7 cellular contexts compared by ENCODE assay signal in genomic region chr10:44309939-44310761, GRCh38.
DNase-seq lines count a peak whose midpoint lies in the region; TF ChIP-seq lines count a peak whose summit lies in the region.

No MANE protein-coding gene starts in this region.

- TF ChIP-seq CTCF in GM06990 (IDR thresholded peaks at IDR 0.05; ENCODE audit: insufficient read depth, low read length, poor library complexity, severe bottlenecking) (no peak), Loucy (conservative IDR thresholded peaks at IDR 0.05; ENCODE audit: low read length) (no peak), hepatocyte (IDR thresholded peaks at IDR 0.05; ENCODE audit: poor library complexity) (no peak)

- peak overlapping the region; percentile 34 for H3K27ac ChIP-seq in hepatocyte
- H3K27ac ChIP-seq in rectal smooth muscle tissue (ENCODE audit: low read depth, low read length) = peak overlapping the region; percentile 23

- H3K9ac ChIP-seq in Loucy (ENCODE audit: low read depth, low read length, poor library complexity, severe bottlenecking) (no peak overlapping the region), rectal smooth muscle tissue (ENCODE audit: low read length) (no peak overlapping the region)

- peak overlapping the region; percentile 84; the same call in 1 of the 2 replicates for H2AFZ ChIP-seq in Loucy (ENCODE audit: low read length)
- peak overlapping the region; percentile 89 for H2AFZ ChIP-seq in hepatocyte

- H3K27me3 ChIP-seq in GM06990 (replicated peaks; ENCODE audit: control insufficient read depth, insufficient read depth, low read length) = no peaks in the 10 kb centered on the region
- no peaks in the 10 kb centered on the region for H3K27me3 ChIP-seq in Loucy (ENCODE audit: insufficient read depth, low read length, poor library complexity, severe bottlenecking)
- no peaks in the 10 kb centered on the region for H3K27me3 ChIP-seq in hepatocyte
- H3K27me3 ChIP-seq in rectal smooth muscle tissue (ENCODE audit: control insufficient read depth, insufficient read depth, low read length) = no peaks in the 10 kb centered on the region

- H3K9me2 ChIP-seq in Loucy (replicated peaks; ENCODE audit: low read depth, low read length) (no peaks in the 10 kb centered on the region), hepatocyte (replicated peaks; ENCODE audit: insufficient read depth) (no peaks in the 10 kb centered on the region)

- H3K4me3 ChIP-seq in GM06990 (replicated peaks; ENCODE audit: low read depth, low read length) = peak overlapping the region; percentile 22; the same call in 1 of the 2 replicates
- no peak overlapping the region for H3K4me3 ChIP-seq in Loucy (ENCODE audit: low read length, poor library complexity, severe bottlenecking)
- H3K4me3 ChIP-seq in hepatocyte = no peak overlapping the region
- H3K4me3 ChIP-seq in rectal smooth muscle tissue (ENCODE audit: low read length) = peak overlapping the region; percentile 42

- no peaks in the 10 kb centered on the region for H3F3A ChIP-seq in Loucy (ENCODE audit: low read depth)

- no peaks in the 10 kb centered on the region for H3K36me3 ChIP-seq in GM06990 (ENCODE audit: control insufficient read depth, insufficient read depth, low read length)
- no peaks in the 10 kb centered on the region for H3K36me3 ChIP-seq in Loucy (ENCODE audit: insufficient read depth, low read length)
- H3K36me3 ChIP-seq in hepatocyte (replicated peaks; ENCODE audit: insufficient read depth, low read depth) = no peaks in the 10 kb centered on the region
- no peaks in the 10 kb centered on the region for H3K36me3 ChIP-seq in rectal smooth muscle tissue (ENCODE audit: control insufficient read depth, insufficient read depth, low read length)

- H4K20me1 ChIP-seq in Loucy (ENCODE audit: insufficient read depth, low read length, poor library complexity, severe bottlenecking) (no peaks in the 10 kb centered on the region), hepatocyte (ENCODE audit: insufficient read depth, poor library complexity, severe bottlenecking) (no peaks in the 10 kb centered on the region)

- H3K79me2 ChIP-seq in Loucy (ENCODE audit: insufficient read depth, low read length) (no peaks in the 10 kb centered on the region), hepatocyte (no peaks in the 10 kb centered on the region)

- no peak overlapping the region for H3K4me2 ChIP-seq in Loucy (ENCODE audit: low read depth, low read length, poor library complexity, severe bottlenecking)
- peak overlapping the region; percentile 92 for H3K4me2 ChIP-seq in hepatocyte

- no peak for DNase-seq in GM06990 (ENCODE audit: extremely low read depth, insufficient read length)
- no peak for DNase-seq in hepatocyte (ENCODE audit: low spot score)
- DNase-seq in NCI-H2029 (lab: John Stamatoyannopoulos, UW) = no peak
- no peak for DNase-seq in stimulated activated CD4-positive, alpha-beta T cell treated with anti-CD3 and anti-CD28 coated beads, Interleukin-1b, Interleukin-23, amount 100 ng/mL, for 48 hours
- no peak for DNase-seq in superior temporal gyrus (ENCODE audit: extremely low spot score)

- H3K9me3 ChIP-seq in Loucy (ENCODE audit: insufficient read depth, low read depth, low read length) = no peaks in the 10 kb centered on the region
- H3K9me3 ChIP-seq in hepatocyte (ENCODE audit: low read depth) = no peaks in the 10 kb centered on the region

- 94% methylated on average over 32 of the region's 32 CpGs for WGBS in hepatocyte (ENCODE audit: low lambda C conversion rate, missing lambda C conversion rate)

- no peaks in the 10 kb centered on the region for H3K4me1 ChIP-seq in Loucy (ENCODE audit: insufficient read depth, low read length, poor library complexity, severe bottlenecking)
- H3K4me1 ChIP-seq in hepatocyte (ENCODE audit: insufficient read depth) = peaks cover 9% of the 10 kb centered on the region
- H3K4me1 ChIP-seq in rectal smooth muscle tissue (ENCODE audit: control insufficient read depth, insufficient read depth, low read length) = peaks cover 9% of the 10 kb centered on the region

Comparison
In these comparisons a context has a peak if more than half of its experiments do, and no peak if none do; other contexts are left out.
1. H3K4me3 ChIP-seq: peak in GM06990 (single experiment) and rectal smooth muscle tissue (single experiment); none in Loucy (single experiment) and hepatocyte (single experiment).